Comparison of ENCODE assay signal across 11 cellular contexts in the genomic region with DNA sequence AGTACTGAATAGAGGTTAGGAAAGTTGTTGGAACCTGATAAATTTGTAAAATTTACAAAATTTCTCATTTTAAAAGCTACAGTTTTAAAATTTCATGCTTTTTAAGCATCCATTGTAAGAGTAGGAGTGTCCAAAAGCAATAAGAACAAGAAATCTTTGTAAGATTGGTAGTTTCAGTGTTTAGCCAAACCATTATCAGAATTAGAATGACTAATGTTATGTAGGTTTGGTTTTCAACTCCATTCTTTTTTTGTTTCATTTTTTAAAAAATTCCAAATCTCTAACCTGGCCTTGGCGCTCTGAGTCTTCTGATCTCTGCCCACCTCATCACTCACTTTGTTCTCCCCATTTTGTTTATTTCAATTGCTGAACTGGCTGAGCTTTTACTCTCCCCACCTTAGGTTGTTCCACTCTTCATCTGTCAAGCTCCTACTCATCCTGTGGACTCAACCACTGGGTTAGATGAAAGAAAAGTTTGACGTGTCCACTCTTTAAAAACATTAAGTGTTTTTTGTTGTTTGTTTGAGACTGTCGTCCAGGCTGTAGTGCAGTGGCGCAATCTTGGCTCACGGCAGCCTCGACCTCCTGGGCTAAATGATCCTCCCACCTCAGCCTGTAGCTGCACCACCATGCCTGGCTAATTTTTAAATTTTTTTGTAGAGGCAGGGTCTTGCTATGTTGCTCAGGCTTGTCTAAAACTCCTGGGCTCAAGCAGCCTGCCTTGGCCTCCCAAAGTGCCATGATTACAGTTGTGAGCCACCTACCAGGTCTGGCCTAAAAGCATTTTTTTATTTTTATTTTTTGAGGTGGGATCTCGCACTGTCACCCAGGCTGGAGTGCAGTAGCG. TPM values are rescaled to one million over a fixed set of nuclear protein-coding genes. Genes with fewer than 3 reads are reported as not detected.
DNase-seq lines count a peak whose midpoint lies in the region; ATAC-seq lines count a peak whose summit lies in the region.
"Had no signal": no experiment of that assay in that cellular context is flagged by ENCODE, and none has a peak within 500 bp of the region (broad histone marks: within the 10 kb centered on the region; RNA-seq: fewer than 3 reads in every experiment).

No MANE protein-coding gene starts in this region.

- H3K9me3 Mint-ChIP-seq in IgD-negative memory B cell, result no peaks in the 10 kb centered on the region
- no peaks in the 10 kb centered on the region for H3K9me3 Mint-ChIP-seq in central memory CD8-positive, alpha-beta T cell
- peaks cover 0 to 3% (median 0%) of the 10 kb centered on the region in 9 donors for H3K9me3 Mint-ChIP-seq in naive thymus-derived CD8-positive, alpha-beta T cell

- peak overlapping the region; percentile 29; the same call in 1 of the 2 replicates for H3K27ac ChIP-seq in ACC112 (ENCODE audit: low read depth, low read length)
- H3K27ac ChIP-seq: pancreas had no signal

- no peak for DNase-seq in central memory CD8-positive, alpha-beta T cell (ENCODE audit: low spot score in 2 of 2)
- no peak for DNase-seq in naive thymus-derived CD8-positive, alpha-beta T cell
- DNase-seq in COR-L47 (lab: John Stamatoyannopoulos, UW) (no peak), hippocampal formation (lab: John Stamatoyannopoulos, UW) (no peak)
- DNase-seq: effector memory CD4-positive, alpha-beta T cell; NCI-H526; pancreas had no signal

- H3K4me3 ChIP-seq in ACC112 (ENCODE audit: low read depth, low read length), result no peak overlapping the region
- H3K4me3 ChIP-seq: pancreas had no signal

- POLR2A ChIA-PET in naive thymus-derived CD8-positive, alpha-beta T cell (lab: Charles Lee), result interaction anchor here (0.6 to 1.2 kb wide), 2 partner anchors 14 to 75 kb away, joined by 5 read pairs; a partner anchor contains a TSS

- H3K36me3 Mint-ChIP-seq in IgD-negative memory B cell, result peaks cover 3% of the 10 kb centered on the region
- peaks cover 33% of the 10 kb centered on the region for H3K36me3 Mint-ChIP-seq in central memory CD8-positive, alpha-beta T cell (ENCODE audit: insufficient read depth)
- peaks cover 0 to 45% (median 0%) of the 10 kb centered on the region in 3 donors for H3K36me3 Mint-ChIP-seq in naive thymus-derived CD8-positive, alpha-beta T cell

- H3K27me3 ChIP-seq in ACC112 (ENCODE audit: insufficient read depth, low read length), result no peaks in the 10 kb centered on the region
- H3K27me3 ChIP-seq: pancreas had no signal

- H3K4me3 Mint-ChIP-seq in IgD-negative memory B cell, result peak overlapping the region in 2 of 4 donors; percentile 15 to 70
- H3K4me3 Mint-ChIP-seq in central memory CD8-positive, alpha-beta T cell, result no peak overlapping the region
- H3K4me3 Mint-ChIP-seq in naive thymus-derived CD8-positive, alpha-beta T cell, result peak overlapping the region in 9 of 10 donors; percentile 9 to 80 (median 24)

- H3K4me1 ChIP-seq in ACC112 (ENCODE audit: control insufficient read depth, insufficient read depth, low read length, unreplicated experiment), result no peaks in the 10 kb centered on the region

- H3K27ac Mint-ChIP-seq in IgD-negative memory B cell, result peak overlapping the region; percentile 20 to 81 (median 29)
- H3K27ac Mint-ChIP-seq in central memory CD8-positive, alpha-beta T cell (ENCODE audit: low read depth), result peak overlapping the region; percentile 81
- peak overlapping the region; percentile 61 to 93 (median 70) for H3K27ac Mint-ChIP-seq in naive thymus-derived CD8-positive, alpha-beta T cell

- H3K79me2 ChIP-seq in ACC112 (ENCODE audit: control insufficient read depth, insufficient read depth, low read length, unreplicated experiment), result peaks cover 64% of the 10 kb centered on the region

- no peak for ATAC-seq in central memory CD8-positive, alpha-beta T cell (replicated peaks; ENCODE audit: extremely low read depth, poor library complexity, severe bottlenecking)
- peak; percentile 49 to 52 for ATAC-seq in naive thymus-derived CD8-positive, alpha-beta T cell
- no peak for ATAC-seq in HG03520 (IDR thresholded peaks at IDR 0.05; ENCODE audit: unreplicated experiment)
- ATAC-seq in HG03280 (IDR thresholded peaks at IDR 0.05; ENCODE audit: unreplicated experiment), result no peak

- no peak overlapping the region for H2AFZ ChIP-seq in ACC112 (ENCODE audit: low read length, unreplicated experiment)

- H3K27me3 Mint-ChIP-seq in IgD-negative memory B cell, result no peaks in the 10 kb centered on the region
- H3K27me3 Mint-ChIP-seq in central memory CD8-positive, alpha-beta T cell, result no peaks in the 10 kb centered on the region
- no peaks in the 10 kb centered on the region for H3K27me3 Mint-ChIP-seq in naive thymus-derived CD8-positive, alpha-beta T cell

- no peaks in the 10 kb centered on the region for H3K36me3 ChIP-seq in ACC112 (ENCODE audit: insufficient read depth, low read length)
- H3K36me3 ChIP-seq: pancreas had no signal

- H3K4me1 Mint-ChIP-seq in IgD-negative memory B cell, result peaks cover 29 to 42% (median 32%) of the 10 kb centered on the region in 3 donors
- peaks cover 54% of the 10 kb centered on the region for H3K4me1 Mint-ChIP-seq in central memory CD8-positive, alpha-beta T cell
- peaks cover 23 to 72% (median 63%) of the 10 kb centered on the region in 4 donors for H3K4me1 Mint-ChIP-seq in naive thymus-derived CD8-positive, alpha-beta T cell

RNA-seq across cellular contexts. Expression of a gene that starts 14.0 kb away (rescaled TPM):
- 26.0 TPM for polyA plus RNA-seq in IgD-negative memory B cell
- total RNA-seq in naive thymus-derived CD8-positive, alpha-beta T cell, result 100 to 1,000 TPM; 106 to 116 TPM
- 10 to 100 TPM in 1 of 3 donors, 1 to 10 TPM in 2; 8.3 to 20.3 (median 8.5) TPM for polyA plus RNA-seq in naive thymus-derived CD8-positive, alpha-beta T cell

Comparison
In these comparisons a context has a peak if more than half of its experiments do, and no peak if none do; other contexts are left out.
1. H3K27ac Mint-ChIP-seq: peak in every context shown above with its lines; median percentile 81 in central memory CD8-positive, alpha-beta T cell; 70 in naive thymus-derived CD8-positive, alpha-beta T cell; 29 in IgD-negative memory B cell.
2. ATAC-seq: peak in naive thymus-derived CD8-positive, alpha-beta T cell (2 of 2); none in central memory CD8-positive, alpha-beta T cell (single experiment), HG03520 (single experiment) and HG03280 (single experiment).